In the genomic region with DNA sequence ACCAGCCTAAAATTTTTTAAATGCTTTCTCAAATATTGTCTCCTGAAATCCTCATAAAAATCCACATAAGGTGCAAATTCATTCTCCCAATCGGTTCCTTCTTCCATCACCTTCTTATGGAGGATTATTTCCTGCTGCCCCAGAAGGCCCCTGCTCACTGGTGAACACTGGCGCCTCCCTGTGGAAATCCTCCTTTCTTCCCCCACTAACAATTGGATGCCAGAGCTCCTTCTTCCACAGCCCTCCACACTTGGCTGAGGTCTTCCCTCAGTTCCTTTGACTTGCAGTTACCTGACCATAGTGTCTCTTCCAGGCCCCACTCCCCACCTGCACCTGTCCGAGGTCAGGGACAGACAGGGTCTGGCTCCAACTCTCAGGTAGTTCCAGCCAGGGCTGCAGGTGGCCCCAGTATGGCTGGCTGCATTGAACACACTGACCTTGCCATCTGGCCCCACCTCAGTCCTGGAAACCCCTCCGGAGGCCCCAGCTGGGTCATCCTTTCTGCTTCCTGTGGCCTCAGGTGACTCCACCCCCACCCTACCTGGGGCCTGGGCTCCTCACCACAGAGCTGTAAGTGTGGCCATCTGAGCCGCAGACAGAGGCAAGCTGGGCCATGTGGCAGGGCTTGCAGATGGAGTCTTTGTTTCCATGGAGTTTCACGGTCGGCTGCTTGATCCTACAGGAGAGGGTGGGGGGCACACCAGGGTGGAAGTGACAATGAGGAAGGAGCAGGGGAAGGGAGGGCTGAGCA, we compare ENCODE assay signal across 4 cellular contexts.
A peak's percentile ranks its signal among the peaks of the same experiment; 100 is the strongest.
TF ChIP-seq lines count a peak whose summit lies in the region.

No MANE protein-coding gene starts in this region.

TF ChIP-seq in SK-N-SH, 30 proteins besides CTCF, POLR2A, EP300 and RAD21 (continued from another document):
- TF ChIP-seq RXRA (IDR thresholded peaks at IDR 0.05; ENCODE audit: borderline replicate concordance, low read depth) (no peak), SIN3A (IDR thresholded peaks at IDR 0.05; ENCODE audit: borderline replicate concordance, low read depth, low read length) (no peak), SMC3 (IDR thresholded peaks at IDR 0.05; ENCODE audit: low read depth, low read length) (peak; percentile 7; the same call in 1 of the 2 replicates), FOXM1 (IDR thresholded peaks at IDR 0.05; ENCODE audit: low read depth) (no peak)
- TF ChIP-seq, protein P1, sequence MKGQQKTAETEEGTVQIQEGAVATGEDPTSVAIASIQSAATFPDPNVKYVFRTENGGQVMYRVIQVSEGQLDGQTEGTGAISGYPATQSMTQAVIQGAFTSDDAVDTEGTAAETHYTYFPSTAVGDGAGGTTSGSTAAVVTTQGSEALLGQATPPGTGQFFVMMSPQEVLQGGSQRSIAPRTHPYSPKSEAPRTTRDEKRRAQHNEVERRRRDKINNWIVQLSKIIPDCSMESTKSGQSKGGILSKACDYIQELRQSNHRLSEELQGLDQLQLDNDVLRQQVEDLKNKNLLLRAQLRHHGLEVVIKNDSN (IDR thresholded peaks at IDR 0.05; ENCODE audit: borderline replicate concordance, low read depth): no peak
- TF ChIP-seq, protein P2, sequence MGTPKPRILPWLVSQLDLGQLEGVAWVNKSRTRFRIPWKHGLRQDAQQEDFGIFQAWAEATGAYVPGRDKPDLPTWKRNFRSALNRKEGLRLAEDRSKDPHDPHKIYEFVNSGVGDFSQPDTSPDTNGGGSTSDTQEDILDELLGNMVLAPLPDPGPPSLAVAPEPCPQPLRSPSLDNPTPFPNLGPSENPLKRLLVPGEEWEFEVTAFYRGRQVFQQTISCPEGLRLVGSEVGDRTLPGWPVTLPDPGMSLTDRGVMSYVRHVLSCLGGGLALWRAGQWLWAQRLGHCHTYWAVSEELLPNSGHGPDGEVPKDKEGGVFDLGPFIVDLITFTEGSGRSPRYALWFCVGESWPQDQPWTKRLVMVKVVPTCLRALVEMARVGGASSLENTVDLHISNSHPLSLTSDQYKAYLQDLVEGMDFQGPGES (IDR thresholded peaks at IDR 0.05; ENCODE audit: low read depth, low read length): no peak
TF ChIP-seq in SK-N-SH: peak in this region for 1.

TF ChIP-seq in SK-N-SH treated with all-trans-retinoic acid at 6 μM for 48 hours, 23 proteins besides CTCF, POLR2A, EP300 and RAD21 (continued from another document and continues in another):
- TF ChIP-seq, protein P3, sequence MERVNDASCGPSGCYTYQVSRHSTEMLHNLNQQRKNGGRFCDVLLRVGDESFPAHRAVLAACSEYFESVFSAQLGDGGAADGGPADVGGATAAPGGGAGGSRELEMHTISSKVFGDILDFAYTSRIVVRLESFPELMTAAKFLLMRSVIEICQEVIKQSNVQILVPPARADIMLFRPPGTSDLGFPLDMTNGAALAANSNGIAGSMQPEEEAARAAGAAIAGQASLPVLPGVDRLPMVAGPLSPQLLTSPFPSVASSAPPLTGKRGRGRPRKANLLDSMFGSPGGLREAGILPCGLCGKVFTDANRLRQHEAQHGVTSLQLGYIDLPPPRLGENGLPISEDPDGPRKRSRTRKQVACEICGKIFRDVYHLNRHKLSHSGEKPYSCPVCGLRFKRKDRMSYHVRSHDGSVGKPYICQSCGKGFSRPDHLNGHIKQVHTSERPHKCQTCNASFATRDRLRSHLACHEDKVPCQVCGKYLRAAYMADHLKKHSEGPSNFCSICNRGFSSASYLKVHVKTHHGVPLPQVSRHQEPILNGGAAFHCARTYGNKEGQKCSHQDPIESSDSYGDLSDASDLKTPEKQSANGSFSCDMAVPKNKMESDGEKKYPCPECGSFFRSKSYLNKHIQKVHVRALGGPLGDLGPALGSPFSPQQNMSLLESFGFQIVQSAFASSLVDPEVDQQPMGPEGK (CRISPR knock-in tag; IDR thresholded peaks at IDR 0.05; ENCODE audit: borderline replicate concordance): no peak
- TF ChIP-seq RARB (CRISPR knock-in tag; IDR thresholded peaks at IDR 0.05) (no peak), ZC3H10 (CRISPR knock-in tag; IDR thresholded peaks at IDR 0.05) (no peak), CSDC2 (CRISPR knock-in tag; IDR thresholded peaks at IDR 0.05) (no peak), ZNF70 (CRISPR knock-in tag; IDR thresholded peaks at IDR 0.05) (no peak), OSR1 (CRISPR knock-in tag; IDR thresholded peaks at IDR 0.05) (no peak), ZNF8 (CRISPR knock-in tag; IDR thresholded peaks at IDR 0.05) (no peak), ISL1 (CRISPR knock-in tag; IDR thresholded peaks at IDR 0.05) (no peak), ZFP30 (CRISPR knock-in tag; IDR thresholded peaks at IDR 0.05) (no peak)
- TF ChIP-seq, protein P4, sequence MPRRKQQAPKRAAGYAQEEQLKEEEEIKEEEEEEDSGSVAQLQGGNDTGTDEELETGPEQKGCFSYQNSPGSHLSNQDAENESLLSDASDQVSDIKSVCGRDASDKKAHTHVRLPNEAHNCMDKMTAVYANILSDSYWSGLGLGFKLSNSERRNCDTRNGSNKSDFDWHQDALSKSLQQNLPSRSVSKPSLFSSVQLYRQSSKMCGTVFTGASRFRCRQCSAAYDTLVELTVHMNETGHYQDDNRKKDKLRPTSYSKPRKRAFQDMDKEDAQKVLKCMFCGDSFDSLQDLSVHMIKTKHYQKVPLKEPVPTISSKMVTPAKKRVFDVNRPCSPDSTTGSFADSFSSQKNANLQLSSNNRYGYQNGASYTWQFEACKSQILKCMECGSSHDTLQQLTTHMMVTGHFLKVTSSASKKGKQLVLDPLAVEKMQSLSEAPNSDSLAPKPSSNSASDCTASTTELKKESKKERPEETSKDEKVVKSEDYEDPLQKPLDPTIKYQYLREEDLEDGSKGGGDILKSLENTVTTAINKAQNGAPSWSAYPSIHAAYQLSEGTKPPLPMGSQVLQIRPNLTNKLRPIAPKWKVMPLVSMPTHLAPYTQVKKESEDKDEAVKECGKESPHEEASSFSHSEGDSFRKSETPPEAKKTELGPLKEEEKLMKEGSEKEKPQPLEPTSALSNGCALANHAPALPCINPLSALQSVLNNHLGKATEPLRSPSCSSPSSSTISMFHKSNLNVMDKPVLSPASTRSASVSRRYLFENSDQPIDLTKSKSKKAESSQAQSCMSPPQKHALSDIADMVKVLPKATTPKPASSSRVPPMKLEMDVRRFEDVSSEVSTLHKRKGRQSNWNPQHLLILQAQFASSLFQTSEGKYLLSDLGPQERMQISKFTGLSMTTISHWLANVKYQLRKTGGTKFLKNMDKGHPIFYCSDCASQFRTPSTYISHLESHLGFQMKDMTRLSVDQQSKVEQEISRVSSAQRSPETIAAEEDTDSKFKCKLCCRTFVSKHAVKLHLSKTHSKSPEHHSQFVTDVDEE (CRISPR knock-in tag; IDR thresholded peaks at IDR 0.05): no peak

TF ChIP-seq in Ishikawa, 13 proteins besides CTCF, POLR2A, EP300 and RAD21:
- TF ChIP-seq, protein P5, sequence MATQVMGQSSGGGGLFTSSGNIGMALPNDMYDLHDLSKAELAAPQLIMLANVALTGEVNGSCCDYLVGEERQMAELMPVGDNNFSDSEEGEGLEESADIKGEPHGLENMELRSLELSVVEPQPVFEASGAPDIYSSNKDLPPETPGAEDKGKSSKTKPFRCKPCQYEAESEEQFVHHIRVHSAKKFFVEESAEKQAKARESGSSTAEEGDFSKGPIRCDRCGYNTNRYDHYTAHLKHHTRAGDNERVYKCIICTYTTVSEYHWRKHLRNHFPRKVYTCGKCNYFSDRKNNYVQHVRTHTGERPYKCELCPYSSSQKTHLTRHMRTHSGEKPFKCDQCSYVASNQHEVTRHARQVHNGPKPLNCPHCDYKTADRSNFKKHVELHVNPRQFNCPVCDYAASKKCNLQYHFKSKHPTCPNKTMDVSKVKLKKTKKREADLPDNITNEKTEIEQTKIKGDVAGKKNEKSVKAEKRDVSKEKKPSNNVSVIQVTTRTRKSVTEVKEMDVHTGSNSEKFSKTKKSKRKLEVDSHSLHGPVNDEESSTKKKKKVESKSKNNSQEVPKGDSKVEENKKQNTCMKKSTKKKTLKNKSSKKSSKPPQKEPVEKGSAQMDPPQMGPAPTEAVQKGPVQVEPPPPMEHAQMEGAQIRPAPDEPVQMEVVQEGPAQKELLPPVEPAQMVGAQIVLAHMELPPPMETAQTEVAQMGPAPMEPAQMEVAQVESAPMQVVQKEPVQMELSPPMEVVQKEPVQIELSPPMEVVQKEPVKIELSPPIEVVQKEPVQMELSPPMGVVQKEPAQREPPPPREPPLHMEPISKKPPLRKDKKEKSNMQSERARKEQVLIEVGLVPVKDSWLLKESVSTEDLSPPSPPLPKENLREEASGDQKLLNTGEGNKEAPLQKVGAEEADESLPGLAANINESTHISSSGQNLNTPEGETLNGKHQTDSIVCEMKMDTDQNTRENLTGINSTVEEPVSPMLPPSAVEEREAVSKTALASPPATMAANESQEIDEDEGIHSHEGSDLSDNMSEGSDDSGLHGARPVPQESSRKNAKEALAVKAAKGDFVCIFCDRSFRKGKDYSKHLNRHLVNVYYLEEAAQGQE (IDR thresholded peaks at IDR 0.05; ENCODE audit: low read depth): no peak
- TF ChIP-seq TAF1 (IDR thresholded peaks at IDR 0.05; ENCODE audit: low read depth): no peak
- TF ChIP-seq CEBPB (IDR thresholded peaks at IDR 0.05): no peak
- TF ChIP-seq TEAD4 (IDR thresholded peaks at IDR 0.05): no peak
- TF ChIP-seq YY1 (IDR thresholded peaks at IDR 0.05; ENCODE audit: low read depth): no peak
- no peak for TF ChIP-seq CREB1 (IDR thresholded peaks at IDR 0.05; ENCODE audit: low read depth)
- TF ChIP-seq, protein P6, sequence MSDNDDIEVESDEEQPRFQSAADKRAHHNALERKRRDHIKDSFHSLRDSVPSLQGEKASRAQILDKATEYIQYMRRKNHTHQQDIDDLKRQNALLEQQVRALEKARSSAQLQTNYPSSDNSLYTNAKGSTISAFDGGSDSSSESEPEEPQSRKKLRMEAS (IDR thresholded peaks at IDR 0.05): no peak
- TF ChIP-seq TCF12 (IDR thresholded peaks at IDR 0.05; ENCODE audit: low read depth): no peak
- no peak for TF ChIP-seq ZBTB7A (IDR thresholded peaks at IDR 0.05; ENCODE audit: low read depth)
- TF ChIP-seq, protein P1 (IDR thresholded peaks at IDR 0.05): no peak
- no peak for TF ChIP-seq NFIC (IDR thresholded peaks at IDR 0.05)
- no peak for TF ChIP-seq FOXM1 (IDR thresholded peaks at IDR 0.05; ENCODE audit: borderline replicate concordance, low read depth)
- TF ChIP-seq EGR1 (IDR thresholded peaks at IDR 0.05): no peak

TF ChIP-seq in neural cell, 6 proteins besides CTCF, POLR2A, EP300 and RAD21 (continued from another document):
- TF ChIP-seq, protein P5 (IDR thresholded peaks at IDR 0.05; ENCODE audit: borderline replicate concordance): no peak
- TF ChIP-seq MXI1 (conservative IDR thresholded peaks at IDR 0.05; ENCODE audit: poor library complexity, severe bottlenecking) (no peak), SMC3 (conservative IDR thresholded peaks at IDR 0.05; ENCODE audit: poor library complexity) (no peak)
